ENCODE assay signal across 17 cellular contexts in genomic region chr15:67335534-67336222, GRCh38.
"Had no signal": no experiment of that assay in that cellular context is flagged by ENCODE, and none has a peak within 500 bp of the region (broad histone marks: within the 10 kb centered on the region; RNA-seq: fewer than 3 reads in every experiment).

No MANE protein-coding gene starts in this region.

- DNase-seq: activated CD4-positive, alpha-beta memory T cell treated with anti-CD3 and anti-CD28 coated beads, Interleukin-2, amount 10 ng/mL, durations not matched to agents 7 days and 5 days; activated effector memory CD4-positive, alpha-beta T cell treated with anti-CD3 and anti-CD28 coated beads, Interleukin-2, amount 50 U/mL, for 16 hours; activated T-cell treated with anti-CD3 and anti-CD28 coated beads, Interleukin-2, amount 50 U/mL, for 48 hours; amniotic stem cell; body of pancreas; cortex of kidney; effector CD4-positive, alpha-beta T cell; foreskin melanocyte; right cardiac atrium; stimulated activated naive CD8-positive, alpha-beta T cell treated with anti-CD3 and anti-CD28 coated beads, Interleukin-15, amount 100 ng/mL, for 72 hours; testis had no signal

- H3K4me2 ChIP-seq: smooth muscle cell had no signal

- H3K27ac ChIP-seq: body of pancreas, prostate gland, testis, VCaP had no signal

- H3K9me3 Mint-ChIP-seq: activated CD4-positive, alpha-beta memory T cell treated with anti-CD3 and anti-CD28 coated beads, Interleukin-2, amount 10 ng/mL, durations not matched to agents 7 days and 5 days; central memory CD8-positive, alpha-beta T cell; nephron; stimulated activated naive CD8-positive, alpha-beta T cell treated with anti-CD3 and anti-CD28 coated beads, Interleukin-15, amount 100 ng/mL, for 72 hours had no signal

- H3K27ac Mint-ChIP-seq: activated CD4-positive, alpha-beta memory T cell treated with anti-CD3 and anti-CD28 coated beads, Interleukin-2, amount 10 ng/mL, durations not matched to agents 7 days and 5 days; activated naive CD8-positive, alpha-beta T cell; nephron; stimulated activated naive CD8-positive, alpha-beta T cell treated with anti-CD3 and anti-CD28 coated beads, Interleukin-15, amount 100 ng/mL, for 72 hours had no signal

- H3K4me1 Mint-ChIP-seq: central memory CD8-positive, alpha-beta T cell; nephron; stimulated activated naive CD8-positive, alpha-beta T cell treated with anti-CD3 and anti-CD28 coated beads, Interleukin-15, amount 100 ng/mL, for 72 hours had no signal

- H3K9me3 ChIP-seq: body of pancreas, prostate gland, testis had no signal

- H3K27me3 ChIP-seq: body of pancreas, testis had no signal

- H3K36me3 ChIP-seq: prostate gland had no signal

- H3K4me3 ChIP-seq: body of pancreas, prostate gland, smooth muscle cell, testis had no signal

- H3K27me3 Mint-ChIP-seq: central memory CD8-positive, alpha-beta T cell; stimulated activated naive CD8-positive, alpha-beta T cell treated with anti-CD3 and anti-CD28 coated beads, Interleukin-15, amount 100 ng/mL, for 72 hours had no signal

- H3K36me3 Mint-ChIP-seq: activated naive CD8-positive, alpha-beta T cell had no signal

- ATAC-seq: body of pancreas; right cardiac atrium; stimulated activated naive CD8-positive, alpha-beta T cell treated with anti-CD3 and anti-CD28 coated beads, Interleukin-15, amount 100 ng/mL, for 72 hours had no signal

- H3K4me3 Mint-ChIP-seq: activated CD4-positive, alpha-beta memory T cell treated with anti-CD3 and anti-CD28 coated beads, Interleukin-2, amount 10 ng/mL, durations not matched to agents 7 days and 5 days; activated naive CD8-positive, alpha-beta T cell; central memory CD8-positive, alpha-beta T cell; nephron; stimulated activated naive CD8-positive, alpha-beta T cell treated with anti-CD3 and anti-CD28 coated beads, Interleukin-15, amount 100 ng/mL, for 72 hours had no signal

- H3K4me1 ChIP-seq: body of pancreas, prostate gland, testis had no signal
